In the genomic region with DNA sequence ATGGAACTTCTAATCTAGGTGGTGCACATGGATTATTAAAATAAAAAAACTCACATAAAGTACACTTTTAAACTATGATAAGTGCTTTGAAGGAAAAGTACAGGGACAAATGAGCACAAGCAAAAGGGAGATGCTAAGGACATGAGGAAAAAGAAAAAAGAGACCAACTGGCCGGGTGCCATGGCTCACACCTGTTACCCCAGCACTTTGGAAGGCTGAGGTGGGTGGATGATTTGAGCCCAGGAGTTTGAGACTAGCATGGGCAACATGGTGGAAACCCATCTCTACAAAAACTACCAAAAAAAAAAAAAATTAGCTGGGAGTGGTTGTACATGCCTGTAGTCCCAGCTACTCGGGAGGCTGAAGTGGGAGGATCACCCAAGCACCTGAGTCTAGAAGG, we compare ENCODE assay signal across 1 cellular context.
TF ChIP-seq lines count a peak whose summit lies in the region.

No MANE protein-coding gene starts in this region.

TF ChIP-seq in IMR-90, 13 proteins besides CTCF, POLR2A, EP300 and RAD21 (continued from another document):
- TF ChIP-seq MAZ (IDR thresholded peaks at IDR 0.05; ENCODE audit: borderline replicate concordance, low read depth, low read length) = no peak
- TF ChIP-seq RFX5 (IDR thresholded peaks at IDR 0.05; ENCODE audit: low read depth, low read length) = no peak
- TF ChIP-seq CHD1 (IDR thresholded peaks at IDR 0.05; ENCODE audit: low read depth, low read length) = no peak
- TF ChIP-seq MAFK (IDR thresholded peaks at IDR 0.05; ENCODE audit: low read depth, low read length) = no peak
- TF ChIP-seq BHLHE40 (IDR thresholded peaks at IDR 0.05; ENCODE audit: low read depth, low read length) = no peak
- no peak for TF ChIP-seq SMC3 (IDR thresholded peaks at IDR 0.05; ENCODE audit: low read depth, low read length)
- TF ChIP-seq MXI1 (IDR thresholded peaks at IDR 0.05; ENCODE audit: borderline replicate concordance, low read depth, low read length) = no peak
- no peak for TF ChIP-seq FOS (IDR thresholded peaks at IDR 0.05; ENCODE audit: low read depth, low read length)
- no peak for TF ChIP-seq NFE2L2 (IDR thresholded peaks at IDR 0.05; ENCODE audit: low read depth, low read length)
